8 cellular contexts compared by ENCODE assay signal in genomic region chr4:113762061-113762850, GRCh38. TPM values are rescaled to one million over a fixed set of nuclear protein-coding genes. Genes with fewer than 3 reads are reported as not detected.
DNase-seq lines count a peak whose midpoint lies in the region; ATAC-seq and TF ChIP-seq lines count a peak whose summit lies in the region.

No MANE protein-coding gene starts in this region.

- dilution Hi-C loops in IMR-90 (cut with HindIII; ENCODE audit: low sequenced_read_pairs, unreplicated experiment): no loop called here

- H3K14ac ChIP-seq in IMR-90 (replicated peaks; ENCODE audit: low read depth, low read length): peak overlapping the region; percentile 88

- H3K9me1 ChIP-seq in IMR-90 (ENCODE audit: insufficient read depth, low read length): no peaks in the 10 kb centered on the region; the same call in 1 of the 2 replicates

- no peaks in the 10 kb centered on the region for H3K4me1 ChIP-seq in IMR-90 (ENCODE audit: control insufficient read depth, insufficient read depth, low read length)
- H3K4me1 ChIP-seq in mucosa of descending colon (ENCODE audit: low read depth): peaks cover 16% of the 10 kb centered on the region

- intact Hi-C loops in IMR-90 (cut with micrococcal nuclease) (loop anchor here (1.0 to 10.0 kb wide), 5 partner anchors 195 to 520 kb away; no protein-coding TSS in a partner anchor), mucosa of descending colon (cut with DNase I, micrococcal nuclease) (loop anchor here (5.0 to 10.0 kb wide), 2 partner anchors 215 to 217 kb away; no protein-coding TSS in a partner anchor)

- H4K20me1 ChIP-seq in IMR-90 (ENCODE audit: insufficient read depth, low read length): no peaks in the 10 kb centered on the region; the same call in 1 of the 2 replicates

- no peaks in the 10 kb centered on the region for H3K27me3 Mint-ChIP-seq in activated T-cell treated with anti-CD3 and anti-CD28 coated beads, Interleukin-2, amount 50 U/mL, for 24 hours

- peak overlapping the region; percentile 88 for H4K91ac ChIP-seq in IMR-90 (ENCODE audit: insufficient read depth, low read depth, low read length)

- peak overlapping the region; percentile 83 for H2AFZ ChIP-seq in IMR-90 (replicated peaks; ENCODE audit: low read length, poor library complexity)

- 0 out of 2 replicates have a peak, but pooled peaks have one; percentile 17 for TF ChIP-seq RAD21 in IMR-90 (IDR thresholded peaks at IDR 0.05; ENCODE audit: low read length)

- WGBS in IMR-90 (ENCODE audit: extremely low coverage in 2 of 2, insufficient read length in 1 of 2), 2 experiments: 0% methylated on average over 17 of the region's 44 CpGs; no CpG with 5 or more reads in 1 of the 2 experiments

- H4K8ac ChIP-seq in IMR-90 (ENCODE audit: low read depth in 2 of 2, low read length in 2 of 2): peak overlapping the region; percentile 65 to 91

- no TSS peak for BruUV-seq in IMR-90 (replicated peaks; lab: Mats Ljungman, UMichigan)

- DNase-seq in DMS153 (lab: John Stamatoyannopoulos, UW): peak; percentile 99
- peak; percentile 100 for DNase-seq in IMR-90
- peak; percentile 75 for DNase-seq in OCI-M2 (lab: John Stamatoyannopoulos, UW; ENCODE audit: unreplicated experiment)
- DNase-seq in activated T-cell treated with anti-CD3 and anti-CD28 coated beads, Interleukin-2, amount 50 U/mL, for 24 hours: peak; percentile 96
- DNase-seq in epithelial cell of proximal tubule (ENCODE audit: low read depth): peak; percentile 98
- DNase-seq in mucosa of descending colon: peak; percentile 97 to 100 (median 99)
- DNase-seq in stimulated activated CD8-positive, alpha-beta memory T cell treated with anti-CD3 and anti-CD28 coated beads, Interleukin-4, amount 100 ng/mL, for 1 hour (ENCODE audit: low read depth in 2 of 2, low spot score in 1 of 2): peak; percentile 98 to 99

- H2AK5ac ChIP-seq in IMR-90 (ENCODE audit: low read depth, low read length): peak overlapping the region; percentile 74

- peak overlapping the region; percentile 96 for H3K23ac ChIP-seq in IMR-90 (ENCODE audit: low read depth, low read length)

- H3K36me3 ChIP-seq in IMR-90 (ENCODE audit: control insufficient read depth, insufficient read depth, low read length): no peaks in the 10 kb centered on the region
- peaks cover 6% of the 10 kb centered on the region for H3K36me3 ChIP-seq in mucosa of descending colon (ENCODE audit: low read depth)

- POLR2A ChIA-PET in IMR-90 (lab: Charles Lee; ENCODE audit: unreplicated experiment): interaction anchor here (0.6 kb wide), 1 partner anchor 22 kb away, joined by 3 read pairs; no protein-coding TSS in a partner anchor

- H3K9me3 Mint-ChIP-seq in activated T-cell treated with anti-CD3 and anti-CD28 coated beads, Interleukin-2, amount 50 U/mL, for 24 hours: no peaks in the 10 kb centered on the region

- H4K5ac ChIP-seq in IMR-90 (ENCODE audit: low read depth, low read length): peak overlapping the region; percentile 66

- TF ChIP-seq POLR2A in IMR-90 (IDR thresholded peaks at IDR 0.05; ENCODE audit: low read depth, low read length): peak; percentile 93

- peak overlapping the region; percentile 88 for H3K4me3 Mint-ChIP-seq in activated T-cell treated with anti-CD3 and anti-CD28 coated beads, Interleukin-2, amount 50 U/mL, for 24 hours

- in situ Hi-C loops in IMR-90 (cut with MboI; ENCODE audit: low sequenced_read_pairs): no loop called here

- peaks cover 38% of the 10 kb centered on the region for H3K36me3 Mint-ChIP-seq in activated T-cell treated with anti-CD3 and anti-CD28 coated beads, Interleukin-2, amount 50 U/mL, for 24 hours (ENCODE audit: low read depth)

- H2BK120ac ChIP-seq in IMR-90 (ENCODE audit: low read depth, low read length): peak overlapping the region; percentile 70

- CTCF ChIA-PET in IMR-90 (lab: Yijun Ruan, JAX): no interaction called here

- H2AK9ac ChIP-seq in IMR-90 (replicated peaks; ENCODE audit: low read depth, low read length, poor library complexity): peak overlapping the region; percentile 90

- H3K18ac ChIP-seq in IMR-90 (ENCODE audit: low read depth, low read length): peak overlapping the region; percentile 66

- peak overlapping the region; percentile 43; the same call in 1 of the 3 replicates for H2BK15ac ChIP-seq in IMR-90 (ENCODE audit: low read depth, low read length)

- H3K4me2 ChIP-seq in IMR-90 (ENCODE audit: low read depth, low read length): peak overlapping the region; percentile 78

- H2BK20ac ChIP-seq in IMR-90 (ENCODE audit: low read depth, low read length): no peak overlapping the region

- H3K4me3 ChIP-seq in IMR-90 (ENCODE audit: insufficient read depth, low read depth, low read length): peak overlapping the region; percentile 93
- H3K4me3 ChIP-seq in epithelial cell of proximal tubule (ENCODE audit: low read depth, low read length): peak overlapping the region; percentile 83
- H3K4me3 ChIP-seq in mucosa of descending colon: peak overlapping the region; percentile 64

- H3K79me1 ChIP-seq in IMR-90 (ENCODE audit: low read depth in 1 of 2, low read length in 2 of 2): peaks cover 5 to 16% of the 10 kb centered on the region in 2 experiments; a peak in 3 of 4 replicates

- H2BK5ac ChIP-seq in IMR-90 (ENCODE audit: low read depth, low read length, poor library complexity, severe bottlenecking): peak overlapping the region; percentile 89

- H3K27ac ChIP-seq in IMR-90 (ENCODE audit: insufficient read depth, low read length): peak overlapping the region; percentile 90

- H3K4ac ChIP-seq in IMR-90 (ENCODE audit: low read depth, low read length): peak overlapping the region; percentile 94

- peak; percentile 66 for ATAC-seq in GM21529 (IDR thresholded peaks at IDR 0.05; ENCODE audit: unreplicated experiment)
- peak; percentile 62 for ATAC-seq in IMR-90 (ENCODE audit: low read depth)
- peak; percentile 83 for ATAC-seq in mucosa of descending colon

- H3K27me3 ChIP-seq in IMR-90 (ENCODE audit: control insufficient read depth, insufficient read depth, low read length): no peaks in the 10 kb centered on the region

- H3K27ac Mint-ChIP-seq in activated T-cell treated with anti-CD3 and anti-CD28 coated beads, Interleukin-2, amount 50 U/mL, for 24 hours: peak overlapping the region; percentile 96

- H3K9me3 ChIP-seq in IMR-90 (ENCODE audit: control insufficient read depth, insufficient read depth, low read length): no peaks in the 10 kb centered on the region
- no peaks in the 10 kb centered on the region for H3K9me3 ChIP-seq in mucosa of descending colon

- H3K9ac ChIP-seq in IMR-90 (ENCODE audit: low read depth, low read length): peak overlapping the region; percentile 85

- H3K56ac ChIP-seq in IMR-90 (ENCODE audit: extremely low read depth, insufficient read depth, low read length): peak overlapping the region; percentile 86

- TF ChIP-seq CTCF in IMR-90 (conservative IDR thresholded peaks at IDR 0.05; ENCODE audit: low read depth, low read length): 0 out of 2 replicates have a peak, but pooled peaks have one; percentile 12
- TF ChIP-seq CTCF in epithelial cell of proximal tubule (conservative IDR thresholded peaks at IDR 0.05; ENCODE audit: low read depth, low read length): no peak
- TF ChIP-seq CTCF in mucosa of descending colon (IDR thresholded peaks at IDR 0.05): no peak

- peaks cover 49% of the 10 kb centered on the region for H3K4me1 Mint-ChIP-seq in activated T-cell treated with anti-CD3 and anti-CD28 coated beads, Interleukin-2, amount 50 U/mL, for 24 hours (ENCODE audit: low read depth)

TF ChIP-seq in IMR-90, 13 proteins besides CTCF, POLR2A, EP300 and RAD21:
- TF ChIP-seq FOS (IDR thresholded peaks at IDR 0.05; ENCODE audit: low read depth, low read length) (peak; percentile 69; the same call in 1 of the 2 replicates), RCOR1 (IDR thresholded peaks at IDR 0.05; ENCODE audit: insufficient replicate concordance, low read length) (no peak), ELK1 (IDR thresholded peaks at IDR 0.05; ENCODE audit: borderline replicate concordance, low read depth, low read length) (no peak), NFE2L2 (IDR thresholded peaks at IDR 0.05; ENCODE audit: low read depth, low read length) (peak; percentile 1; the same call in 1 of the 2 replicates), MAFK (IDR thresholded peaks at IDR 0.05; ENCODE audit: low read depth, low read length) (0 out of 2 replicates have a peak, but pooled peaks have one; percentile 13), SMC3 (IDR thresholded peaks at IDR 0.05; ENCODE audit: low read depth, low read length) (no peak; the same call in 1 of the 2 replicates), RFX5 (IDR thresholded peaks at IDR 0.05; ENCODE audit: low read depth, low read length) (no peak), MAZ (IDR thresholded peaks at IDR 0.05; ENCODE audit: borderline replicate concordance, low read depth, low read length) (peak; percentile 30; the same call in 1 of the 2 replicates), MXI1 (IDR thresholded peaks at IDR 0.05; ENCODE audit: borderline replicate concordance, low read depth, low read length) (no peak), BHLHE40 (IDR thresholded peaks at IDR 0.05; ENCODE audit: low read depth, low read length) (peak; percentile 100), USF2 (IDR thresholded peaks at IDR 0.05; ENCODE audit: low read depth, low read length) (peak; percentile 99), CHD1 (IDR thresholded peaks at IDR 0.05; ENCODE audit: low read depth, low read length) (no peak), CEBPB (IDR thresholded peaks at IDR 0.05; ENCODE audit: low read depth, low read length) (peak; percentile 55; the same call in 1 of the 2 replicates)

RNA-seq across cellular contexts. Expression of gene CAMK2D, which starts 0.7 kb away (rescaled TPM):
- 156 and 181 TPM in 2 replicates for total RNA-seq in IMR-90 (2012; rRNA removed)
- 38.0 and 44.6 TPM in 2 replicates for polyA plus RNA-seq in IMR-90 (2012; rRNA removed)
- polyA plus RNA-seq in IMR-90 (2012; cell fraction: cytosol; rRNA removed): 10.4 and 11.5 TPM in 2 replicates
- 8.5 and 39.2 TPM in 2 replicates for polyA plus RNA-seq in IMR-90 (2012; cell fraction: nucleus; rRNA removed; ENCODE audit: low replicate concordance)
- total RNA-seq in epithelial cell of proximal tubule: 20.3 and 42.2 TPM in 2 replicates
- 10 to 100 TPM; 59.8 to 83.0 (median 77.3) TPM for total RNA-seq in mucosa of descending colon

Comparison
In these comparisons a context has a peak if more than half of its experiments do, and no peak if none do; other contexts are left out.
1. Peak in every context shown above with its lines: DNase-seq, ATAC-seq, H3K4me3 ChIP-seq and H3K27ac ChIP-seq.